8 cellular contexts compared by ENCODE assay signal in genomic region chr11:1763796-1764661, GRCh38. TPM values are rescaled to one million over a fixed set of nuclear protein-coding genes. Genes with fewer than 3 reads are reported as not detected.
DNase-seq lines count a peak whose midpoint lies in the region; ATAC-seq, FAIRE-seq and TF ChIP-seq lines count a peak whose summit lies in the region.

CTSD (minus strand) TSS chr11:1763927; CDS start chr11:1763859, 68 bp downstream.

- peak; percentile 97 for FAIRE-seq in HTR-8/SVneo (lab: Jason Lieb, UNC)
- no peak for FAIRE-seq in RCC 7860 (lab: Jason Lieb, UNC)

- H3K4me3 Mint-ChIP-seq in natural killer cell treated with Interleukin-12 subunit alpha and Interleukin-12 subunit beta and Interleukin-15 and Interleukin-18, amount 100 ng/mL, for 72 hours: peak within 1 kb of the TSS; percentile 92

- peak; percentile 75 for ATAC-seq in GM19455 (IDR thresholded peaks at IDR 0.05; ENCODE audit: unreplicated experiment)
- peak; percentile 86 to 95 for ATAC-seq in natural killer cell treated with Interleukin-12 subunit alpha and Interleukin-12 subunit beta and Interleukin-15 and Interleukin-18, amount 100 ng/mL, for 72 hours

- DNase-seq in COLO668 (lab: John Stamatoyannopoulos, UW; ENCODE audit: unreplicated experiment) (peak; percentile 65), HTR-8/SVneo (ENCODE audit: insufficient read length, low spot score) (peak; percentile 92), RCC 7860 (ENCODE audit: low spot score) (peak; percentile 62), fibroblast of mammary gland (ENCODE audit: low read depth) (peak; percentile 71)
- DNase-seq in activated T-helper 1 cell treated with anti-CD3 and anti-CD28 coated beads, Interleukin-2, amount 50 U/mL, for 16 hours (ENCODE audit: low read depth in 1 of 2, low spot score in 1 of 2): peak; percentile 72 to 82
- DNase-seq in natural killer cell treated with Interleukin-12 subunit alpha and Interleukin-12 subunit beta and Interleukin-15 and Interleukin-18, amount 100 ng/mL, for 72 hours (ENCODE audit: low spot score): peak; percentile 93
- DNase-seq in stimulated activated naive CD4-positive, alpha-beta T cell treated with Interleukin-2 at 50 U/mL for 16 hours (lab: John Stamatoyannopoulos, UW): peak; percentile 79

- no peaks in the 10 kb centered on the region for H3K36me3 Mint-ChIP-seq in natural killer cell treated with Interleukin-12 subunit alpha and Interleukin-12 subunit beta and Interleukin-15 and Interleukin-18, amount 100 ng/mL, for 72 hours

- peak within 1 kb of the TSS; percentile 60 for H3K4me3 ChIP-seq in fibroblast of mammary gland (ENCODE audit: control insufficient read depth, low read depth, low read length)

- TF ChIP-seq CTCF in fibroblast of mammary gland (conservative IDR thresholded peaks at IDR 0.05; ENCODE audit: control insufficient read depth, insufficient read depth, low read depth, low read length): no peak

- H3K27ac Mint-ChIP-seq in natural killer cell treated with Interleukin-12 subunit alpha and Interleukin-12 subunit beta and Interleukin-15 and Interleukin-18, amount 100 ng/mL, for 72 hours: peak within 1 kb of the TSS; percentile 83 to 92

- no peaks in the 10 kb centered on the region for H3K9me3 Mint-ChIP-seq in natural killer cell treated with Interleukin-12 subunit alpha and Interleukin-12 subunit beta and Interleukin-15 and Interleukin-18, amount 100 ng/mL, for 72 hours

- peaks cover 12 to 29% of the 10 kb centered on the region in 2 donors for H3K4me1 Mint-ChIP-seq in natural killer cell treated with Interleukin-12 subunit alpha and Interleukin-12 subunit beta and Interleukin-15 and Interleukin-18, amount 100 ng/mL, for 72 hours (ENCODE audit: low read depth in 2 of 2)

- no peaks in the 10 kb centered on the region for H3K27me3 Mint-ChIP-seq in natural killer cell treated with Interleukin-12 subunit alpha and Interleukin-12 subunit beta and Interleukin-15 and Interleukin-18, amount 100 ng/mL, for 72 hours

RNA-seq across cellular contexts. Expression of gene CTSD, which starts in this region (rescaled TPM):
- 100 to 1,000 TPM; 350 to 592 TPM for total RNA-seq in natural killer cell treated with Interleukin-12 subunit alpha and Interleukin-12 subunit beta and Interleukin-15 and Interleukin-18, amount 100 ng/mL, for 72 hours

Comparison
In these comparisons a context has a peak if more than half of its experiments do, and no peak if none do; other contexts are left out.
1. Peak in every context shown above with its lines: DNase-seq, ATAC-seq and H3K4me3 ChIP-seq.